10 cellular contexts compared by ENCODE assay signal in the genomic region with DNA sequence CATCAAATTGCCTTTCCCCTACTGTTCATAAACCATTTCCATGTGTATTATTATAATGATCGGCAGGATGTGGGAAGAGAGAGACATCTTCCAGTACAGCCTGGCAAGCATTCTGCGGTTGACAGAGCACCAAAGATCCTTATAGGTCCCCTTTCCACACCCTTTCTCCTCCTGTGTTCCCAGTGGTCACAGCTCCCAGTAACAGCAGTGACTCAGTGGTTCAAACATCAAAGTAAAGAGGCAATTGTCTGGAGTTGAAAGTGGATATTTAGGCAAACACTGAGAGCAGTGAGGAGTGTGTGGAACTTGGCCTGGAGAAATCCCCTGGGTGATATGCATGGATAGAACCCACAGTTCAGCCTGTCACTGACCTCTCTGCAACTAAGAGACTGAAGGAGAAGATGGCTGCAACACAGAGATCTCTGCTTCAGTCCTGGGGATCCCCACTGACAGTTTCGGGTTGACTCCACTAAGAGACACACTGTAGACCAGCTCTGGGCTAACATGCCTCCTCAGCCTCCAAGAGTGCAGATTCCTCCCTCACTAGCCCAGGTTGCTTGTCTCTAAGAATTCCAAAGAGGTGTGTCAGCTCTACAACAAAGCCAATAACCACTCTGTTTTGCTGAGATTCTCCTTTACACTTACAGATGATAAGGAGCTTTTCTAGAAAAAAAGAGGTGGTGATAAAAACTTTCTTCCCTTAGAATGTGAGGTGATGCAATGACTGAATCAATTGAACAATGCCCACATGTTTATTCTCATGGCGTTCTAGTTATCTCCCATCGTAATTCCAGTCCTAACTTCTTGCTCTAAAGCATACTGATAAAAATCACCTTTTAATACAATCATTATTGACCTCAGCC.
DNase-seq lines count a peak whose midpoint lies in the region; ATAC-seq, FAIRE-seq and TF ChIP-seq lines count a peak whose summit lies in the region.
"Had no signal": no experiment of that assay in that cellular context is flagged by ENCODE, and none has a peak within 500 bp of the region (broad histone marks: within the 10 kb centered on the region; RNA-seq: fewer than 3 reads in every experiment).

No MANE protein-coding gene starts in this region.

- DNase-seq in GM12892 (ENCODE audit: insufficient read length) (peak; percentile 37), HK-2 (ENCODE audit: unreplicated experiment) (peak; percentile 18), fibroblast of pulmonary artery (ENCODE audit: low read depth) (peak; percentile 72), NCI-H524 treated with DMSO at 0.1 percent for 48 hours (lab: John Stamatoyannopoulos, UW) (no peak), COR-L47 (lab: John Stamatoyannopoulos, UW) (no peak), NCI-H510A treated with DMSO at 0.1 percent for 48 hours (lab: John Stamatoyannopoulos, UW) (no peak), midbrain (lab: John Stamatoyannopoulos, UW) (no peak)
- DNase-seq: heart right ventricle had no signal

- no peak for TF ChIP-seq CTCF in fibroblast of pulmonary artery (IDR thresholded peaks at IDR 0.05; ENCODE audit: low read length, missing control alignments)

- H3K4me3 ChIP-seq in fibroblast of pulmonary artery (replicated peaks; ENCODE audit: low read depth, low read length), result no peak overlapping the region
- H3K4me3 ChIP-seq: heart right ventricle, thoracic aorta had no signal

- FAIRE-seq in GM12892 (lab: Jason Lieb, UNC), result peak; percentile 78

- peak; percentile 84 for ATAC-seq in GM21423 (IDR thresholded peaks at IDR 0.05; ENCODE audit: unreplicated experiment)

- no peak for TF ChIP-seq POLR2A in GM12892 (IDR thresholded peaks at IDR 0.05; ENCODE audit: low read depth, low read length)

Comparison
In these comparisons a context has a peak if more than half of its experiments do, and no peak if none do; other contexts are left out.
1. DNase-seq: peak in GM12892 (single experiment), HK-2 (single experiment) and fibroblast of pulmonary artery (single experiment); none in NCI-H524 treated with DMSO at 0.1 percent for 48 hours (single experiment), COR-L47 (single experiment), NCI-H510A treated with DMSO at 0.1 percent for 48 hours (single experiment) and midbrain (single experiment).